In the genomic region with DNA sequence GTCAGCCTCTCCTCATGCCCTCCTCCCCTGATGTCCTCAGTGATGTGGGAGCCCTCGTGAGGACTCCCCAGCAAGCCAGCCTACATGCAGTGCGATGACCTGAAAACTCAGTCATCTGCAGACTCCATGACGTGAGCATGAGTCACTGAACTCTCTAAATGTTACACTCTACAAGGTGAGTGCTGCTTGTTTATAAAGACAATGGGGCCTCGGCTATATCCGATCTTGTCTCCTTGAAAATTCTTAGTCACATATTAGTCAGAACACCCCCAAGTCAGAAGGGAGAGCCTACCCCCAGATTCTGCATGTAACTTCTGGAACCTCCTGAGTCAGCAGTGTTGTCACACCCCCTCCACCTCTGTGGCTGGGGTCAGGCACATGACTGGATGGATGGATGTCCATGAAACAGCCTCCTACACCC, we compare ENCODE assay signal across 11 cellular contexts.
DNase-seq lines count a peak whose midpoint lies in the region; ATAC-seq and TF ChIP-seq lines count a peak whose summit lies in the region.
"Had no signal": no experiment of that assay in that cellular context is flagged by ENCODE, and none has a peak within 500 bp of the region (broad histone marks: within the 10 kb centered on the region; RNA-seq: fewer than 3 reads in every experiment).

No MANE protein-coding gene starts in this region.

- ATAC-seq in GM19351 (IDR thresholded peaks at IDR 0.05; ENCODE audit: unreplicated experiment) (peak; percentile 53), Panc1 (peak; percentile 87), esophagus mucosa (peak; percentile 88), GM18909 (IDR thresholded peaks at IDR 0.05; ENCODE audit: poor library complexity, unreplicated experiment) (no peak)

- TF ChIP-seq CTCF in Panc1 (IDR thresholded peaks at IDR 0.05) (no peak), retinal pigment epithelial cell (conservative IDR thresholded peaks at IDR 0.05; ENCODE audit: low read depth, low read length) (no peak), A673 (conservative IDR thresholded peaks at IDR 0.05; ENCODE audit: low read depth, low read length) (no peak)

- in situ Hi-C loops in Panc1 (cut with HindIII; ENCODE audit: low pct_unique_long_range_greater_than_20kb, low sequenced_read_pairs), result no loop called here

- no peak overlapping the region for H3K27ac ChIP-seq in Panc1 (ENCODE audit: low read length)
- H3K27ac ChIP-seq in A673 (ENCODE audit: low read depth, low read length, poor library complexity, severe bottlenecking), result no peak overlapping the region
- H3K27ac ChIP-seq: suprapubic skin had no signal

- H3K9me3 ChIP-seq in Panc1 (ENCODE audit: control insufficient read depth, insufficient read depth, low read depth, low read length) (no peaks in the 10 kb centered on the region), A673 (ENCODE audit: low read depth, low read length, poor library complexity, severe bottlenecking) (no peaks in the 10 kb centered on the region)
- H3K9me3 ChIP-seq: suprapubic skin had no signal

- intact Hi-C loops in Panc1 (cut with micrococcal nuclease; ENCODE audit: unreplicated experiment), result no loop called here
- intact Hi-C loops in A673 (cut with micrococcal nuclease; ENCODE audit: unreplicated experiment), result no loop called here

- POLR2A ChIA-PET in Panc1 (lab: Charles Lee) (no interaction called here), A673 (lab: Charles Lee; ENCODE audit: low non-redundant PET) (no interaction called here)

- H3K4me3 ChIP-seq in Panc1 (ENCODE audit: low read depth in 2 of 2, low read length in 2 of 2) (no peak overlapping the region), retinal pigment epithelial cell (ENCODE audit: low read length) (no peak overlapping the region), A673 (ENCODE audit: low read depth, low read length, poor library complexity, severe bottlenecking) (no peak overlapping the region)
- H3K4me3 ChIP-seq: suprapubic skin had no signal

- DNase-seq in Panc1 (ENCODE audit: low read depth, low spot score) (peak; percentile 84), retinal pigment epithelial cell (ENCODE audit: low read depth) (peak; percentile 69), epidermal melanocyte (ENCODE audit: insufficient read length, low spot score) (no peak), NCI-H2196 (lab: John Stamatoyannopoulos, UW; ENCODE audit: unreplicated experiment) (no peak), A673 (ENCODE audit: low spot score) (no peak)
- DNase-seq: activated effector memory CD4-positive, alpha-beta T cell treated with Interleukin-2 at 50 U/mL for 16 hours; NCI-H446 had no signal

- CTCF ChIA-PET in Panc1 (lab: Charles Lee) (no interaction called here), A673 (lab: Charles Lee) (no interaction called here)

- no peaks in the 10 kb centered on the region for H3K4me1 ChIP-seq in Panc1 (ENCODE audit: control insufficient read depth, insufficient read depth, low read length)
- no peaks in the 10 kb centered on the region for H3K4me1 ChIP-seq in A673 (ENCODE audit: insufficient read depth, low read length, poor library complexity, severe bottlenecking)
- H3K4me1 ChIP-seq: suprapubic skin had no signal

- H3K36me3 ChIP-seq in Panc1 (ENCODE audit: control insufficient read depth, insufficient read depth, low read length) (no peaks in the 10 kb centered on the region), A673 (ENCODE audit: insufficient read depth, low read length, poor library complexity, severe bottlenecking) (no peaks in the 10 kb centered on the region)
- H3K36me3 ChIP-seq: suprapubic skin had no signal

- BruUV-seq in Panc1 (replicated peaks; lab: Mats Ljungman, UMichigan), result no TSS peak
- BruUV-seq in A673 (replicated peaks; lab: Mats Ljungman, UMichigan), result no TSS peak

- H3K27me3 ChIP-seq in Panc1 (ENCODE audit: control insufficient read depth, insufficient read depth, low read length) (no peaks in the 10 kb centered on the region), A673 (replicated peaks; ENCODE audit: insufficient read depth, low read depth, low read length, poor library complexity) (no peaks in the 10 kb centered on the region)
- H3K27me3 ChIP-seq: suprapubic skin had no signal

Comparison
In these comparisons a context has a peak if more than half of its experiments do, and no peak if none do; other contexts are left out.
1. DNase-seq: peak in Panc1 (single experiment) and retinal pigment epithelial cell (single experiment); none in epidermal melanocyte (single experiment), NCI-H2196 (single experiment) and A673 (single experiment).